In the genomic region with DNA sequence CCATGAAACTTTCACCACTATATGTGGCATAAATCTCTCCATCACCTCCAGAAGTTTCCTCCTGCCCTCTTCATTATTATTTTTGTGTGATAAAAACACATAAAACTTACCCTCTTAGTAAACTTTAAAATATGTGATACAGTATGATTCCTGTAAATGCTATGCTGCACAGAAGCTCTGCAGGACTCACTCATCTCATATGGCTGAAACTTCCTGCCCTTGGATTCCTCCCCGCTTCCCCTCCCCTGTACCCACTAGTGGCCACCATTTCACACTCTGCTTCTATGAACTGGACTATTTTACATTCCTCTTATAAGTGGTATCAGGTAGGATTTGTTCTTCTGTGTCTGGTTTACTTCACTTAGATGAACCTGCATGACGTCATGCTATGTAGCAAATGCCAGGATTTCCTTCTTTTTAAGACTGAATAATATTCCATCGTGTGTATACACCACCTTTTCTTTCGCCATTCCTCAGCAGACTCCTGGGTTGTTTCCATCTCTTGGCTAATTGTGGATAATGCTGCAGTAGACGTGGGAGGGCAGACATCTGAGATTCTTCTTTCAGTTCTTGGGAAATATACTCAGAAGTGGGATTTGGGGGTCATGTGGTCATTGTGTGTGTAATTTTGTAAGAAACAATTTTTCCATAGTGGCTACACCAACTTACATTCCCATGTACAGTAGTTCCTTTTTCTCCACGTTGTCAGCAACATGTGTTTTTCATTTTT, we compare ENCODE assay signal across 21 cellular contexts.
"Had no signal": no experiment of that assay in that cellular context is flagged by ENCODE, and none has a peak within 500 bp of the region (broad histone marks: within the 10 kb centered on the region; RNA-seq: fewer than 3 reads in every experiment).

No MANE protein-coding gene starts in this region.

- DNase-seq: activated CD4-positive, alpha-beta T cell treated with anti-CD3 and anti-CD28 coated beads, Interleukin-2, amount 10 ng/mL, durations not matched to agents 7 days and 5 days; activated CD8-positive, alpha-beta memory T cell treated with anti-CD3 and anti-CD28 coated beads for 24 hours; activated CD8-positive, alpha-beta memory T cell treated with anti-CD3 and anti-CD28 coated beads, Interleukin-2, amount 50 U/mL, for 48 hours; activated effector memory CD4-positive, alpha-beta T cell treated with Interleukin-2 at 50 U/mL for 16 hours; activated naive CD4-positive, alpha-beta T cell treated with anti-CD3 and anti-CD28 coated beads, Interleukin-2, amount 10 ng/mL, durations not matched to agents 7 days and 5 days; activated T-cell treated with anti-CD3 and anti-CD28 coated beads, Interleukin-2, amount 50 U/mL, for 48 hours; caudate nucleus; dorsolateral prefrontal cortex; endodermal cell; left colon; lower lobe of right lung; sigmoid colon; spleen; stimulated activated CD4-positive, alpha-beta T cell treated with anti-CD3 and anti-CD28 coated beads, Interleukin-4, amount 100 ng/mL, for 4 hours; stimulated activated naive B cell treated with anti-CD40 and anti-IgM and Interleukin-4, amounts not matched to agents 10 μg/mL and 1 μg/mL and 100 μg/mL, for 72 hours had no signal

- H3K4me1 Mint-ChIP-seq: activated CD4-positive, alpha-beta T cell treated with anti-CD3 and anti-CD28 coated beads, Interleukin-2, amount 10 ng/mL, durations not matched to agents 7 days and 5 days; activated naive CD4-positive, alpha-beta T cell treated with anti-CD3 and anti-CD28 coated beads, Interleukin-2, amount 10 ng/mL, durations not matched to agents 7 days and 5 days had no signal

- H3K27me3 Mint-ChIP-seq: activated CD4-positive, alpha-beta T cell treated with anti-CD3 and anti-CD28 coated beads, Interleukin-2, amount 10 ng/mL, durations not matched to agents 7 days and 5 days; activated naive CD4-positive, alpha-beta T cell treated with anti-CD3 and anti-CD28 coated beads, Interleukin-2, amount 10 ng/mL, durations not matched to agents 7 days and 5 days had no signal

- ATAC-seq: activated CD4-positive, CD25-positive, alpha-beta regulatory T cell treated with anti-CD3 and anti-CD28 coated beads, Interleukin-2, amount 50 U/mL, for 24 hours; left colon; lower lobe of right lung; natural killer cell treated with Interleukin-12 subunit alpha and Interleukin-12 subunit beta and Interleukin-15 and Interleukin-18, amount 100 ng/mL, for 72 hours; stimulated activated naive B cell treated with anti-CD40 and anti-IgM and Interleukin-4, amounts not matched to agents 10 μg/mL and 1 μg/mL and 100 μg/mL, for 72 hours had no signal

- H3K36me3 Mint-ChIP-seq: activated naive CD4-positive, alpha-beta T cell treated with anti-CD3 and anti-CD28 coated beads, Interleukin-2, amount 10 ng/mL, durations not matched to agents 7 days and 5 days; natural killer cell treated with Interleukin-12 subunit alpha and Interleukin-12 subunit beta and Interleukin-15 and Interleukin-18, amount 100 ng/mL, for 72 hours had no signal

- H3K27ac Mint-ChIP-seq: activated CD4-positive, alpha-beta T cell treated with anti-CD3 and anti-CD28 coated beads, Interleukin-2, amount 10 ng/mL, durations not matched to agents 7 days and 5 days; activated naive CD4-positive, alpha-beta T cell treated with anti-CD3 and anti-CD28 coated beads, Interleukin-2, amount 10 ng/mL, durations not matched to agents 7 days and 5 days; endodermal cell; natural killer cell treated with Interleukin-12 subunit alpha and Interleukin-12 subunit beta and Interleukin-15 and Interleukin-18, amount 100 ng/mL, for 72 hours; stimulated activated naive B cell treated with anti-CD40 and anti-IgM and Interleukin-4, amounts not matched to agents 10 μg/mL and 1 μg/mL and 100 μg/mL, for 72 hours; T-helper 1 cell treated with Interleukin-12 subunit alpha and Interleukin-12 subunit beta and Interleukin-4 antibody, amounts not matched to agents 30 μg/mL and 1 μg/mL, for 36 hours had no signal

- H3K4me3 Mint-ChIP-seq: activated CD4-positive, alpha-beta T cell treated with anti-CD3 and anti-CD28 coated beads, Interleukin-2, amount 10 ng/mL, durations not matched to agents 7 days and 5 days; activated naive CD4-positive, alpha-beta T cell treated with anti-CD3 and anti-CD28 coated beads, Interleukin-2, amount 10 ng/mL, durations not matched to agents 7 days and 5 days; endodermal cell; natural killer cell treated with Interleukin-12 subunit alpha and Interleukin-12 subunit beta and Interleukin-15 and Interleukin-18, amount 100 ng/mL, for 72 hours; stimulated activated naive B cell treated with anti-CD40 and anti-IgM and Interleukin-4, amounts not matched to agents 10 μg/mL and 1 μg/mL and 100 μg/mL, for 72 hours; T-helper 1 cell treated with Interleukin-12 subunit alpha and Interleukin-12 subunit beta and Interleukin-4 antibody, amounts not matched to agents 30 μg/mL and 1 μg/mL, for 36 hours had no signal

- FAIRE-seq: astrocyte, colon, islet of Langerhans had no signal

- H3K4me3 ChIP-seq: dorsolateral prefrontal cortex, lower lobe of right lung, sigmoid colon, spleen had no signal

- H3K9me3 Mint-ChIP-seq: natural killer cell treated with Interleukin-12 subunit alpha and Interleukin-12 subunit beta and Interleukin-15 and Interleukin-18, amount 100 ng/mL, for 72 hours had no signal
